ENCODE assay signal across 2 cellular contexts in the genomic region with DNA sequence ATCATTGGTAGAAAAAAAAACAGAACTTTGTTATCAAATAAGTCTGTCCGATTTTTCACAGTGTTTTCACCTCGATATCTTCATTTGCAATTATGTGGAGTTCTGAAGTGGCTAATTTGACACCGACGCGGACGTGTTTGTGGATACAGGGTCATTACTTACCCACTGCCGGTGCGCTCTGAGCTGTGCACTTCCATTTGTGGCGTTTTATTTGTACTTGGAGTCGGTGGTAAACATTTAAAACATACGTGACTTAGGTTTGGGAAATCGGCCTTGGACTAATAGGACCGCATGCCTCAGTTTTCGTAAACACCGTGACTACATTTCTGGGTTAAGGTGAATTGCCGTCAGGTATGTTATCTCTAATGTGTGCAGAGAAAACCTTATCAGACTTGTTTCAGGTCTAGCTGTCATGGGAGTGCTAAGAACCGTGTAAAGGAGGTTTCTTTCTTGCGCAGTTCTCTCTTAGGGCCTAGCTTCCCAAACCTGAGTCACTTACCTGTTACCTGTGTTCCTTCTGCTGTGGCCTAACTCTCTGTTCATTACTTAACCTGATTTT.
TF ChIP-seq lines count a peak whose summit lies in the region.

No MANE protein-coding gene starts in this region.

TF ChIP-seq in GM23338, 12 proteins besides CTCF, POLR2A, EP300 and RAD21:
- TF ChIP-seq ETS1 (IDR thresholded peaks at IDR 0.05), result no peak

TF ChIP-seq in K562, 482 proteins besides CTCF, POLR2A, EP300 and RAD21:
- TF ChIP-seq, protein P1, sequence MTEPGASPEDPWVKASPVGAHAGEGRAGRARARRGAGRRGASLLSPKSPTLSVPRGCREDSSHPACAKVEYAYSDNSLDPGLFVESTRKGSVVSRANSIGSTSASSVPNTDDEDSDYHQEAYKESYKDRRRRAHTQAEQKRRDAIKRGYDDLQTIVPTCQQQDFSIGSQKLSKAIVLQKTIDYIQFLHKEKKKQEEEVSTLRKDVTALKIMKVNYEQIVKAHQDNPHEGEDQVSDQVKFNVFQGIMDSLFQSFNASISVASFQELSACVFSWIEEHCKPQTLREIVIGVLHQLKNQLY (CRISPR knock-in tag; conservative IDR thresholded peaks at IDR 0.05), result no peak
- TF ChIP-seq ZNF124 (CRISPR knock-in tag; IDR thresholded peaks at IDR 0.05) (no peak), ZFX (CRISPR knock-in tag; IDR thresholded peaks at IDR 0.05) (no peak), HDAC6 (IDR thresholded peaks at IDR 0.05; ENCODE audit: low read depth, low read length) (no peak), U2AF1 (optimal IDR thresholded peaks at IDR 0.05; ENCODE audit: low read depth, low read length) (no peak), ZNF445 (CRISPR knock-in tag; IDR thresholded peaks at IDR 0.05; ENCODE audit: low read depth) (no peak), HDAC3 (IDR thresholded peaks at IDR 0.05; ENCODE audit: borderline replicate concordance, partially characterized antibody) (no peak), CC2D1A (IDR thresholded peaks at IDR 0.05) (no peak)
TF ChIP-seq in K562: peak in this region for 0.
